18 cellular contexts compared by ENCODE assay signal in the genomic region with DNA sequence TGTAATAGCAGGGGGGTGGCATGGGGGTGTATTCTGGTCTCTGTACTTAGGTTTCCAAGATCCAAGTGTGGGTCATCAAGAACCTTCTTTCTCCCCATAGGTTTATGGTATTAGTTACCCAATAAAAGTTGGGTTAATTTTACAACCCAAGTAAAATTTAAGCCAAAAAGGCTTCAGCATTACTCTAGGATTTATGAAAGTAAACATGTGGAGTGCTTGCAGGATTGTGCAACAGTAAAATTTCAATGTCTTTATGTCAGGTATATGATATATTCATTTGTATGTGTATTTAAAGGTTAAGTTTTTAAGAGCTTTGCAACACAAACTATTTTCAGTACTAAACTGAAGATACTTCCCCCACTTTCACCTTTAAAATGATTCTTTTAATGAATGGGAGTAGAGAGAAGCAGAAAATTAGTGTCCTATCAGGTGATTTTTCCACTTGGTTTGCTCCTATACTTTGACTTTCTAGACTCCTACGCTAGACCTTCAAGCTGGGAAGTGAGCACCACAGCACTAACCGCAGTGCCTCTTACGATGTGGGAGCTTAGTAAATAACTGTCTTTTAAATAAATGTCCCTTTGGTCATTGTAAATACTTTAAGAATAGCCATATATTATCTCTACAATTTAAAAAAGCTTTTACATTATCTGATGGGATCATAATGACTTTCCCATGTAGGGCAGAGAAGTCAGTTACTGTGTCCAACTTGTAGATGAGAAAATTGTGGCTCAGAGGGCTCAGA.
"Had no signal": no experiment of that assay in that cellular context is flagged by ENCODE, and none has a peak within 500 bp of the region (broad histone marks: within the 10 kb centered on the region; RNA-seq: fewer than 3 reads in every experiment).

No MANE protein-coding gene starts in this region.

- H3K4me3 Mint-ChIP-seq: activated CD4-positive, alpha-beta T cell treated with anti-CD3 and anti-CD28 coated beads, Interleukin-2, amount 10 ng/mL, durations not matched to agents 7 days and 5 days; naive thymus-derived CD8-positive, alpha-beta T cell had no signal

- H3K36me3 ChIP-seq: brain microvascular endothelial cell, prostate gland, upper lobe of left lung had no signal

- H3K4me1 ChIP-seq: prostate gland had no signal

- H3K4me1 Mint-ChIP-seq: naive thymus-derived CD8-positive, alpha-beta T cell had no signal

- H3K27ac ChIP-seq: prostate gland, upper lobe of left lung had no signal

- DNase-seq: activated CD4-positive, alpha-beta T cell treated with anti-CD3 and anti-CD28 coated beads, Interleukin-2, amount 10 ng/mL, durations not matched to agents 7 days and 5 days; activated CD4-positive, CD25-positive, alpha-beta regulatory T cell; activated CD8-positive, alpha-beta memory T cell treated with anti-CD3 and anti-CD28 coated beads for 24 hours; activated effector memory CD4-positive, alpha-beta T cell treated with Interleukin-2 at 50 U/mL for 16 hours; brain microvascular endothelial cell; cerebellar nuclear complex; dorsolateral prefrontal cortex; esophagus squamous epithelium; mucosa of descending colon; naive thymus-derived CD8-positive, alpha-beta T cell; nucleus accumbens; stimulated activated CD4-positive, alpha-beta T cell treated with anti-CD3 and anti-CD28 coated beads, Interleukin-2, amount 100 ng/mL, for 48 hours; stimulated activated naive CD8-positive, alpha-beta T cell treated with anti-CD3 and anti-CD28 coated beads, Interleukin-15, Interleukin-2, amounts not matched to agents 100 U/mL and 50 U/mL, for 24 hours; T-helper 2 cell; upper lobe of left lung had no signal

- H3K27me3 ChIP-seq: brain microvascular endothelial cell, dorsolateral prefrontal cortex, esophagus squamous epithelium, upper lobe of left lung had no signal

- H3K9me3 ChIP-seq: esophagus squamous epithelium, mucosa of descending colon, prostate gland, upper lobe of left lung had no signal

- H3K27ac Mint-ChIP-seq: activated CD4-positive, alpha-beta T cell treated with anti-CD3 and anti-CD28 coated beads, Interleukin-2, amount 10 ng/mL, durations not matched to agents 7 days and 5 days; activated naive CD4-positive, alpha-beta T cell treated with anti-CD3 and anti-CD28 coated beads, Interleukin-2, amount 50 U/mL, for 72 hours; naive thymus-derived CD8-positive, alpha-beta T cell had no signal

- H3K4me3 ChIP-seq: dorsolateral prefrontal cortex, esophagus squamous epithelium, lung, mucosa of descending colon, prostate gland, upper lobe of left lung had no signal

- H3K36me3 Mint-ChIP-seq: activated naive CD4-positive, alpha-beta T cell treated with anti-CD3 and anti-CD28 coated beads, Interleukin-2, amount 50 U/mL, for 72 hours; naive thymus-derived CD8-positive, alpha-beta T cell had no signal

- H3K9me3 Mint-ChIP-seq: activated CD4-positive, alpha-beta T cell treated with anti-CD3 and anti-CD28 coated beads, Interleukin-2, amount 10 ng/mL, durations not matched to agents 7 days and 5 days; activated naive CD4-positive, alpha-beta T cell treated with anti-CD3 and anti-CD28 coated beads, Interleukin-2, amount 50 U/mL, for 72 hours; naive thymus-derived CD8-positive, alpha-beta T cell had no signal
